ENCODE assay signal across 27 cellular contexts in the genomic region with DNA sequence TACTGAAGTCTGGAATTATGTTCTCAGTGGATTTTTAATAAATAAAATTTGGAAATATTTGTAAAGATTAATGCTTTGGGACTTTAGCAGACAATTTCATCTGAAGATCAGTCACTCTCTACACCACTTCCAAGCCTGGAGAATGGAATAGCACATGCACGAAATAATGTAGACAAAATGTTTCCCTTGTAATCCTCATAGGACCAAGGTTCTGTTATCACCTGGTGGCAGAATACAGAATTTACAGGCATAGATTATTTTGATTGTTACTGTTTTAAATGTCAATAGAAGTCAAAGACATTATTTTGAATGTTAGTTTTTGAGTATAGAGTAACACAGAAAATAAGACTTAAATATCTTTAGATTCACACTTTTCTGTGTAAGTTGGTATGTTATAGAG. TPM values are rescaled to one million over a fixed set of nuclear protein-coding genes. Genes with fewer than 3 reads are reported as not detected.
"Had no signal": no experiment of that assay in that cellular context is flagged by ENCODE, and none has a peak within 500 bp of the region (broad histone marks: within the 10 kb centered on the region; RNA-seq: fewer than 3 reads in every experiment).

No MANE protein-coding gene starts in this region.

- H3K4me3 ChIP-seq: ascending aorta, body of pancreas, K562, SJCRH30 had no signal

- H3K9me3 Mint-ChIP-seq: activated naive CD4-positive, alpha-beta T cell treated with anti-CD3 and anti-CD28 coated beads, Interleukin-2, amount 50 U/mL, for 24 hours; T-helper 1 cell treated with Interleukin-12 subunit alpha and Interleukin-12 subunit beta and Interleukin-4 antibody, amounts not matched to agents 30 μg/mL and 1 μg/mL, for 36 hours; WTC11 had no signal

- H3K4me1 ChIP-seq: ascending aorta, body of pancreas, SJCRH30 had no signal

- H3K27me3 ChIP-seq: ascending aorta, body of pancreas had no signal

- DNase-seq: activated CD4-positive, alpha-beta T cell treated with anti-CD3 and anti-CD28 coated beads for 48 hours; activated CD4-positive, alpha-beta T cell treated with anti-CD3 and anti-CD28 coated beads, Interleukin-2, amount 50 U/mL, for 4 hours; activated CD4-positive, CD25-positive, alpha-beta regulatory T cell treated with anti-CD3 and anti-CD28 coated beads, Interleukin-2, amount 50 U/mL, for 72 hours; activated CD8-positive, alpha-beta memory T cell treated with anti-CD3 and anti-CD28 coated beads, Interleukin-2, amount 50 U/mL, for 48 hours; activated CD8-positive, alpha-beta T cell treated with anti-CD3 and anti-CD28 coated beads, Interleukin-2, amount 10 ng/mL, durations not matched to agents 7 days and 5 days; activated T-cell treated with anti-CD3 and anti-CD28 coated beads, Interleukin-2, amount 50 U/mL, for 1 hour; body of pancreas; central memory CD4-positive, alpha-beta T cell; Karpas-422; MM.1S; NCI-H1105; NCI-H1436; NCI-H1694 treated with DMSO at 0.1 percent for 48 hours; NCI-H2029 treated with DMSO at 0.1 percent for 48 hours; NCI-H345; NCI-H510A treated with DMSO at 0.1 percent for 48 hours; NCI-H69; NK-92 treated with Interleukin-12 subunit alpha and Interleukin-12 subunit beta, amount 100 ng/mL, for 24 hours; Right ventricle myocardium superior; RPMI8226; SJCRH30 had no signal

- FAIRE-seq: bronchial epithelial cell, K562 had no signal

- ATAC-seq: activated CD8-positive, alpha-beta T cell treated with anti-CD3 and anti-CD28 coated beads, Interleukin-2, amount 10 ng/mL, durations not matched to agents 7 days and 5 days; body of pancreas; K562; WTC11 had no signal

- H3K27ac ChIP-seq: ascending aorta, body of pancreas, SJCRH30 had no signal

- H3K9me3 ChIP-seq: ascending aorta, body of pancreas, SJCRH30 had no signal

- H3K36me3 Mint-ChIP-seq: activated naive CD4-positive, alpha-beta T cell treated with anti-CD3 and anti-CD28 coated beads, Interleukin-2, amount 50 U/mL, for 24 hours; WTC11 had no signal

- H3K4me1 Mint-ChIP-seq: activated naive CD4-positive, alpha-beta T cell treated with anti-CD3 and anti-CD28 coated beads, Interleukin-2, amount 50 U/mL, for 24 hours had no signal

- H3K27ac Mint-ChIP-seq: activated CD8-positive, alpha-beta T cell treated with anti-CD3 and anti-CD28 coated beads, Interleukin-2, amount 10 ng/mL, durations not matched to agents 7 days and 5 days; activated naive CD4-positive, alpha-beta T cell treated with anti-CD3 and anti-CD28 coated beads, Interleukin-2, amount 50 U/mL, for 24 hours; T-helper 1 cell treated with Interleukin-12 subunit alpha and Interleukin-12 subunit beta and Interleukin-4 antibody, amounts not matched to agents 30 μg/mL and 1 μg/mL, for 36 hours; WTC11 had no signal

- H3K4me3 Mint-ChIP-seq: activated CD8-positive, alpha-beta T cell treated with anti-CD3 and anti-CD28 coated beads, Interleukin-2, amount 10 ng/mL, durations not matched to agents 7 days and 5 days; activated naive CD4-positive, alpha-beta T cell treated with anti-CD3 and anti-CD28 coated beads, Interleukin-2, amount 50 U/mL, for 24 hours; T-helper 1 cell treated with Interleukin-12 subunit alpha and Interleukin-12 subunit beta and Interleukin-4 antibody, amounts not matched to agents 30 μg/mL and 1 μg/mL, for 36 hours; WTC11 had no signal

- H3K36me3 ChIP-seq: ascending aorta, SJCRH30 had no signal

RNA-seq across cellular contexts. Expression of a gene that starts 9.1 kb away (rescaled TPM):
- total RNA-seq: activated CD8-positive, alpha-beta T cell treated with anti-CD3 and anti-CD28 coated beads, Interleukin-2, amount 10 ng/mL, durations not matched to agents 7 days and 5 days; ascending aorta; bronchial epithelial cell; K562; Right ventricle myocardium superior; SJCRH30 had no signal
- polyA plus RNA-seq: K562 had no signal
